In genomic region chr5:2141254-2142000, GRCh38 we compare ENCODE assay signal across 19 cellular contexts.
"Had no signal": no experiment of that assay in that cellular context is flagged by ENCODE, and none has a peak within 500 bp of the region (broad histone marks: within the 10 kb centered on the region; RNA-seq: fewer than 3 reads in every experiment).

No MANE protein-coding gene starts in this region.

- ATAC-seq: T-cell had no signal

- H3K4me3 ChIP-seq: PC-9 had no signal

- H2AFZ ChIP-seq: PC-9 had no signal

- H3K27ac Mint-ChIP-seq: IgD-negative memory B cell, T-cell had no signal

- DNase-seq: KBM-7, MV-4-11, NCI-H1048, NCI-H1105, NCI-H1436 treated with DMSO at 0.1 percent for 48 hours, NCI-H1694, NCI-H187 treated with DMSO at 0.1 percent for 48 hours, NCI-H2081, NCI-H2107, NCI-H2227 treated with DMSO at 0.1 percent for 48 hours, NCI-H748 treated with DMSO at 0.1 percent for 48 hours, PC-9, Right ventricle myocardium superior, RPMI8226, SK-N-SH, SW 1271, T-cell had no signal

- H3K9me3 ChIP-seq: SK-N-SH had no signal

- H3K27ac ChIP-seq: HL-60, PC-9 had no signal

- H3K9me2 ChIP-seq: SK-N-SH had no signal

- H3K4me3 Mint-ChIP-seq: IgD-negative memory B cell, T-cell had no signal

- H3K9me3 Mint-ChIP-seq: T-cell had no signal

- H3K4me1 Mint-ChIP-seq: T-cell had no signal

- H3K9ac ChIP-seq: SK-N-SH had no signal

- H3K4me2 ChIP-seq: SK-N-SH had no signal

- H3K36me3 Mint-ChIP-seq: IgD-negative memory B cell, T-cell had no signal
